8 cellular contexts compared by ENCODE assay signal in the genomic region with DNA sequence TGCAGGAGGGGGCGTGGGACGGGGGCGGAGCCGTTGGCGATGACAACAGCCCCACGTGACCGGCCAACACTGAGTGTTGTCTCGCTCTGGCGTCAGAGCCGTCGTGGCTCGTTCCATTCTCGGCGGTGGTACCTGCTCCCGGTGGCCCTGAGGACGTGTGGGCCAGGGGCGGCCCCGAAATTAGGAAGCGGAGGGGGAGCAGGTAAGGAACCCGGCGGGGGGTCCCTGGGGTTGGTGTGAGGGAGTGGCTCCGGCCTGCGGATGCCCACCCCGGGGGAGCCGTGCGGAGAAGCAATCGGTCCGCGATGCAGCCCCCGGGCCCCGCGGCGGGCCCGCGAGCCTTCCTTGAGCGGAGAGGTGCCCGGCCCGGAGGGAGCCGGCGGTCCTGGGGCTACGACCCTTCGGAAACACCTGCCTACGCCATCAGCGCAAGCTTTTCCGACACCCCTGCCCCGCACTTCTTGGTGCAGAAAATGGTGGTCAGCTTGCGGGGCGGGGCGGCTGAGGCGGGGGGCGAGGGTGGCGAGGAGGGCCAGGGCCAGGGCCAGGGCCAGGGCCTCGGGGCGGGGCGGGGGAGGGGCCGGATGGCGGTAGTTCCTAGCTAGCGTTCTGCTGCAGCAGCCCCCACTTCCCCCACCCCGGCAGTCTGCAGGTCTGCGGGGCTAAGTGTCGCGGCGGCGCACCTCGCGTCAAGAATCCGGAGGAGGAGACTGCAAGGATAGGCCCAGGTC. TPM values are rescaled to one million over a fixed set of nuclear protein-coding genes. Genes with fewer than 3 reads are reported as not detected.
DNase-seq lines count a peak whose midpoint lies in the region; ATAC-seq and TF ChIP-seq lines count a peak whose summit lies in the region.

A gene with protein sequence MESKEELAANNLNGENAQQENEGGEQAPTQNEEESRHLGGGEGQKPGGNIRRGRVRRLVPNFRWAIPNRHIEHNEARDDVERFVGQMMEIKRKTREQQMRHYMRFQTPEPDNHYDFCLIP (plus strand): TSS at position 72 of the 731 bp plus-strand sequence. CDS start 1,046 bp downstream, outside the sequence.

- TF ChIP-seq CTCF in tibial artery (IDR thresholded peaks at IDR 0.05): no peak

- H3K4me1 ChIP-seq in HUES48 (ENCODE audit: control insufficient read depth, insufficient read depth, low read length): peaks cover 17% of the 10 kb centered on the region; the same call in 1 of the 2 replicates
- H3K4me1 ChIP-seq in adipocyte (ENCODE audit: control insufficient read depth, insufficient read depth, low read length): no peaks in the 10 kb centered on the region
- H3K4me1 ChIP-seq in tibial artery: no peaks in the 10 kb centered on the region

- H3K36me3 ChIP-seq in HUES48 (ENCODE audit: control insufficient read depth, insufficient read depth, low read length): peaks cover 15% of the 10 kb centered on the region
- no peaks in the 10 kb centered on the region for H3K36me3 ChIP-seq in adipocyte (ENCODE audit: control insufficient read depth, insufficient read depth, low read length, severe bottlenecking)
- no peaks in the 10 kb centered on the region for H3K36me3 ChIP-seq in tibial artery

- H3K27me3 Mint-ChIP-seq in T-cell: peaks cover 2 to 18% of the 10 kb centered on the region in 2 donors

- H3K27me3 ChIP-seq in HUES48 (ENCODE audit: control insufficient read depth, insufficient read depth, low read length) (peaks cover 9% of the 10 kb centered on the region; the same call in 1 of the 2 replicates), adipocyte (replicated peaks; ENCODE audit: control insufficient read depth, insufficient read depth, low read length) (peaks cover 22% of the 10 kb centered on the region), tibial artery (no peaks in the 10 kb centered on the region)

- H3K9me3 ChIP-seq in HUES48 (ENCODE audit: control insufficient read depth, insufficient read depth, low read length) (no peaks in the 10 kb centered on the region), adipocyte (ENCODE audit: control insufficient read depth, low read length) (no peaks in the 10 kb centered on the region), tibial artery (no peaks in the 10 kb centered on the region)

- CTCF ChIA-PET in T-cell (lab: Charles Lee): no interaction called here

- peaks cover 9 to 13% (median 11%) of the 10 kb centered on the region in 3 donors for H3K4me1 Mint-ChIP-seq in T-cell

- H3K4me3 Mint-ChIP-seq in T-cell: peak within 1 kb of the TSS; percentile 80 to 85 (median 81)

- DNase-seq in D341Med (ENCODE audit: low spot score): peak; percentile 76
- peak; percentile 62 to 84 (median 78) for DNase-seq in T-cell
- peak; percentile 83 for DNase-seq in adipocyte (ENCODE audit: low read depth)
- peak; percentile 91 for DNase-seq in cardiac septum (ENCODE audit: low spot score)
- peak; percentile 81 to 98 (median 87) for DNase-seq in posterior cingulate gyrus
- peak; percentile 75 to 86 for DNase-seq in tibial artery

- H3K4me3 ChIP-seq in HUES48 (ENCODE audit: low read depth, low read length) (peak within 1 kb of the TSS; percentile 86), adipocyte (ENCODE audit: low read length) (peak within 1 kb of the TSS; percentile 81), tibial artery (peak within 1 kb of the TSS; percentile 63 to 78)

- H3K9ac ChIP-seq in HUES48 (ENCODE audit: low read depth, low read length) (peak within 1 kb of the TSS; percentile 91), adipocyte (ENCODE audit: low read length) (peak within 1 kb of the TSS; percentile 80)

- H3K36me3 Mint-ChIP-seq in T-cell: peaks cover 6% of the 10 kb centered on the region

- peak within 1 kb of the TSS; percentile 78 to 84 for H3K27ac Mint-ChIP-seq in T-cell

- POLR2A ChIA-PET in T-cell (lab: Charles Lee): no interaction called here

- intact Hi-C loops in cardiac septum (cut with DNase I) (loop anchor here (1.0 kb wide), 1 partner anchor 38 kb away; no protein-coding TSS in a partner anchor), posterior cingulate gyrus (cut with DNase I) (no loop called here), tibial artery (cut with DNase I; ENCODE audit: low total_unique reads) (no loop called here)

- ATAC-seq in GM21381 (IDR thresholded peaks at IDR 0.05; ENCODE audit: unreplicated experiment) (peak; percentile 94), T-cell (replicated peaks in 1 of 4) (peak; percentile 90 to 93 (median 91))

- H3K9me3 Mint-ChIP-seq in T-cell: no peaks in the 10 kb centered on the region

- H3K27ac ChIP-seq in HUES48 (ENCODE audit: low read depth, low read length): peak within 1 kb of the TSS; percentile 97
- peak within 1 kb of the TSS; percentile 73 to 76 for H3K27ac ChIP-seq in tibial artery

RNA-seq across cellular contexts. Expression of the gene that starts here (rescaled TPM):
- total RNA-seq in T-cell (10 to 100 TPM; 23.8 to 53.6 (median 29.4) TPM), cardiac septum (34.3 TPM)

Comparison
In these comparisons a context has a peak if more than half of its experiments do, and no peak if none do; other contexts are left out.
1. Peak in every context shown above with its lines: DNase-seq, ATAC-seq, H3K4me3 ChIP-seq and H3K27ac ChIP-seq.